25 cellular contexts compared by ENCODE assay signal in the genomic region with DNA sequence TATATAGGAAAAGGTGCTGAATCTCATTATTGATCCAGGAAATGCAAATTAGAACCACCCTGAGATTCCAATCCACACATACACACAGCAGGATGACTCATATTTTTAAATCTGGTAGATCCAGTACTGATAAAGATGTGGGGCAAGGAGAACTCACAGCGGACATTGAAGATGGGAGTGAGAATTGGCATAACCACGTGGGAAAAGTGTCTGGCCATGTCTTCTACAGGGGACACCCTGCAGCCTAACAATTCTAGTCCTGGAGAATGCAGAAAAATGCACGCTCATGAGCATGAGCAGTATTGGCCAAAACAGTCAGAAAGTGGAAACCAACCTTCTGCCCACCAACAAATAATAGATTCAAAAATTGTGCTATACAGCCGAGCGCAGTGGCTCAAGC. TPM values are rescaled to one million over a fixed set of nuclear protein-coding genes. Genes with fewer than 3 reads are reported as not detected.
DNase-seq lines count a peak whose midpoint lies in the region; ATAC-seq, FAIRE-seq and TF ChIP-seq lines count a peak whose summit lies in the region.
"Had no signal": no experiment of that assay in that cellular context is flagged by ENCODE, and none has a peak within 500 bp of the region (broad histone marks: within the 10 kb centered on the region; RNA-seq: fewer than 3 reads in every experiment).

No MANE protein-coding gene starts in this region.

- no peak overlapping the region for H4K8ac ChIP-seq in IMR-90 (ENCODE audit: low read depth in 2 of 2, low read length in 2 of 2)

- no peak overlapping the region for H3K23ac ChIP-seq in IMR-90 (ENCODE audit: low read depth, low read length)

- H3K9me3 Mint-ChIP-seq in Calu3 (ENCODE audit: low read depth, unreplicated experiment), result no peaks in the 10 kb centered on the region
- H3K9me3 Mint-ChIP-seq in activated naive CD4-positive, alpha-beta T cell treated with anti-CD3 and anti-CD28 coated beads, Interleukin-2, amount 10 ng/mL, durations not matched to agents 7 days and 5 days, result peaks cover 4% of the 10 kb centered on the region
- H3K9me3 Mint-ChIP-seq: CD4-positive, alpha-beta T cell; immature natural killer cell; stimulated activated naive CD8-positive, alpha-beta T cell treated with anti-CD3 and anti-CD28 coated beads, Interleukin-15, Interleukin-2, amounts not matched to agents 100 ng/mL and 50 ng/mL, for 24 hours had no signal

- H3K27ac ChIP-seq in IMR-90 (ENCODE audit: insufficient read depth, low read length), result no peak overlapping the region
- H3K27ac ChIP-seq in K562 (ENCODE audit: extremely low read depth, low read depth, low read length), result no peak overlapping the region
- no peak overlapping the region for H3K27ac ChIP-seq in smooth muscle cell (ENCODE audit: low read depth)
- H3K27ac ChIP-seq: adrenal gland, heart right ventricle, SJCRH30, thyroid gland had no signal

- TF ChIP-seq EP300 in K562 (IDR thresholded peaks at IDR 0.05; ENCODE audit: low read length), result no peak

- no peaks in the 10 kb centered on the region for H3K27me3 ChIP-seq in IMR-90 (ENCODE audit: control insufficient read depth, insufficient read depth, low read length)
- no peaks in the 10 kb centered on the region for H3K27me3 ChIP-seq in K562 (ENCODE audit: control insufficient read depth in 2 of 2, insufficient read depth in 2 of 2, low read length in 2 of 2)
- H3K27me3 ChIP-seq in smooth muscle cell (ENCODE audit: low read depth), result no peaks in the 10 kb centered on the region
- H3K27me3 ChIP-seq: adrenal gland, heart right ventricle, thyroid gland had no signal

- H2BK5ac ChIP-seq in IMR-90 (ENCODE audit: low read depth, low read length, poor library complexity, severe bottlenecking), result no peak overlapping the region

- no peak overlapping the region for H3K18ac ChIP-seq in IMR-90 (ENCODE audit: low read depth, low read length)

- no peak overlapping the region for H2BK15ac ChIP-seq in IMR-90 (ENCODE audit: low read depth, low read length)

- no peak overlapping the region for H3K56ac ChIP-seq in IMR-90 (ENCODE audit: extremely low read depth, insufficient read depth, low read length)

- BruUV-seq in Calu3 (replicated peaks; lab: Mats Ljungman, UMichigan), result no TSS peak
- no TSS peak for BruUV-seq in IMR-90 (replicated peaks; lab: Mats Ljungman, UMichigan)
- no TSS peak for BruUV-seq in K562 (replicated peaks; lab: Mats Ljungman, UMichigan)

- peak overlapping the region; percentile 40; the same call in 1 of the 2 replicates for H3K4ac ChIP-seq in IMR-90 (ENCODE audit: low read depth, low read length)

- H4K91ac ChIP-seq in IMR-90 (ENCODE audit: insufficient read depth, low read depth, low read length), result no peak overlapping the region

- TF ChIP-seq POLR2A in IMR-90 (IDR thresholded peaks at IDR 0.05; ENCODE audit: low read depth, low read length), result no peak
- no peak for TF ChIP-seq POLR2A in K562 (conservative IDR thresholded peaks at IDR 0.05)

- H4K5ac ChIP-seq in IMR-90 (ENCODE audit: low read depth, low read length), result no peak overlapping the region

- in situ Hi-C loops in IMR-90 (cut with MboI; ENCODE audit: low sequenced_read_pairs), result no loop called here
- in situ Hi-C loops in K562 (cut with MboI), result no loop called here

- TF ChIP-seq CTCF in Calu3 (IDR thresholded peaks at IDR 0.05; ENCODE audit: unreplicated experiment), result no peak
- TF ChIP-seq CTCF in IMR-90 (conservative IDR thresholded peaks at IDR 0.05; ENCODE audit: low read depth, low read length), result no peak
- no peak for TF ChIP-seq CTCF in K562 (IDR thresholded peaks at IDR 0.05 in 2 of 3, conservative IDR thresholded peaks at IDR 0.05 in 1 of 3; ENCODE audit: insufficient read depth in 2 of 3, low read depth in 1 of 3, low read length in 3 of 3)
- no peak for TF ChIP-seq CTCF in smooth muscle cell (IDR thresholded peaks at IDR 0.05; ENCODE audit: borderline replicate concordance, insufficient read depth, poor library complexity, severe bottlenecking)

- no peaks in the 10 kb centered on the region for H4K20me1 ChIP-seq in IMR-90 (ENCODE audit: insufficient read depth, low read length)
- H4K20me1 ChIP-seq in K562 (replicated peaks; ENCODE audit: control insufficient read depth, insufficient read depth, low read length), result no peaks in the 10 kb centered on the region
- no peaks in the 10 kb centered on the region for H4K20me1 ChIP-seq in smooth muscle cell (ENCODE audit: low read depth)

- H2AK5ac ChIP-seq in IMR-90 (ENCODE audit: low read depth, low read length), result 0 out of 2 replicates have a peak overlapping the region, but pooled peaks have one; percentile 27

- no CpG with 5 or more reads among the region's 5 CpGs for WGBS in IMR-90 (ENCODE audit: extremely low coverage in 2 of 2, insufficient read length in 1 of 2), 2 experiments
- 37% methylated on average over 5 of the region's 5 CpGs for WGBS in K562 (ENCODE audit: insufficient coverage, low coverage, missing lambda C conversion rate)
- WGBS in smooth muscle cell (ENCODE audit: low lambda C conversion rate), result 74% methylated on average over 5 of the region's 5 CpGs

- ATAC-seq in IMR-90 (ENCODE audit: low read depth) (no peak), K562 (no peak), left colon (peak; percentile 59)
- ATAC-seq: heart right ventricle, T-helper 17 cell had no signal

- H3K36me3 ChIP-seq in IMR-90 (ENCODE audit: control insufficient read depth, insufficient read depth, low read length), result no peaks in the 10 kb centered on the region
- no peaks in the 10 kb centered on the region for H3K36me3 ChIP-seq in K562 (ENCODE audit: control insufficient read depth, insufficient read depth, low read length)
- H3K36me3 ChIP-seq in smooth muscle cell (ENCODE audit: low read depth), result no peaks in the 10 kb centered on the region
- H3K36me3 ChIP-seq: adrenal gland, heart right ventricle, SJCRH30, thyroid gland had no signal

- H3K27me3 Mint-ChIP-seq in Calu3 (ENCODE audit: unreplicated experiment), result no peaks in the 10 kb centered on the region
- peaks cover 40% of the 10 kb centered on the region for H3K27me3 Mint-ChIP-seq in activated naive CD4-positive, alpha-beta T cell treated with anti-CD3 and anti-CD28 coated beads, Interleukin-2, amount 10 ng/mL, durations not matched to agents 7 days and 5 days
- H3K27me3 Mint-ChIP-seq: CD4-positive, alpha-beta T cell; stimulated activated naive CD8-positive, alpha-beta T cell treated with anti-CD3 and anti-CD28 coated beads, Interleukin-15, Interleukin-2, amounts not matched to agents 100 ng/mL and 50 ng/mL, for 24 hours; T-helper 17 cell had no signal

- H2BK20ac ChIP-seq in IMR-90 (ENCODE audit: low read depth, low read length), result no peak overlapping the region

- TF ChIP-seq RAD21 in IMR-90 (IDR thresholded peaks at IDR 0.05; ENCODE audit: low read length) (no peak), K562 (CRISPR knock-in tag; conservative IDR thresholded peaks at IDR 0.05 in 1 of 2, IDR thresholded peaks at IDR 0.05 in 1 of 2) (no peak)

- no peak overlapping the region for H2AK9ac ChIP-seq in IMR-90 (replicated peaks; ENCODE audit: low read depth, low read length, poor library complexity)

- peaks cover 56% of the 10 kb centered on the region for H3K4me1 Mint-ChIP-seq in Calu3 (ENCODE audit: low read depth, unreplicated experiment)
- H3K4me1 Mint-ChIP-seq in activated naive CD4-positive, alpha-beta T cell treated with anti-CD3 and anti-CD28 coated beads, Interleukin-2, amount 10 ng/mL, durations not matched to agents 7 days and 5 days, result no peaks in the 10 kb centered on the region

- H3K36me3 Mint-ChIP-seq in Calu3 (ENCODE audit: insufficient read depth, unreplicated experiment), result peaks cover 26% of the 10 kb centered on the region
- H3K36me3 Mint-ChIP-seq in activated naive CD4-positive, alpha-beta T cell treated with anti-CD3 and anti-CD28 coated beads, Interleukin-2, amount 10 ng/mL, durations not matched to agents 7 days and 5 days, result no peaks in the 10 kb centered on the region
- H3K36me3 Mint-ChIP-seq: immature natural killer cell had no signal

- H3K9me1 ChIP-seq in IMR-90 (ENCODE audit: insufficient read depth, low read length), result peaks cover 3% of the 10 kb centered on the region; the same call in 1 of the 2 replicates
- H3K9me1 ChIP-seq in K562 (ENCODE audit: control insufficient read depth, insufficient read depth, low read length), result no peaks in the 10 kb centered on the region

- H3K79me2 ChIP-seq in K562 (ENCODE audit: control insufficient read depth, insufficient read depth, low read length) (no peaks in the 10 kb centered on the region), smooth muscle cell (ENCODE audit: low read depth) (no peaks in the 10 kb centered on the region)

- CTCF ChIA-PET in Calu3 (lab: Charles Lee), result interaction anchor here (0.6 to 1.1 kb wide), 2 partner anchors 10 to 87 kb away, joined by 3 read pairs; no protein-coding TSS in a partner anchor
- CTCF ChIA-PET in IMR-90 (lab: Yijun Ruan, JAX), result interaction anchor here (1.5 kb wide), 1 partner anchor 11 kb away, joined by 7 read pairs; no protein-coding TSS in a partner anchor
- CTCF ChIA-PET in K562 (lab: Yijun Ruan, JAX; ENCODE audit: low intra/inter-chr PET ratio), result no interaction called here
- CTCF ChIA-PET in activated naive CD4-positive, alpha-beta T cell treated with anti-CD3 and anti-CD28 coated beads, Interleukin-2, amount 10 ng/mL, durations not matched to agents 7 days and 5 days (lab: Charles Lee), result interaction anchor here (1.2 kb wide), 1 partner anchor 12 kb away, joined by 3 read pairs; no protein-coding TSS in a partner anchor

- dilution Hi-C loops in IMR-90 (cut with HindIII; ENCODE audit: low sequenced_read_pairs, unreplicated experiment), result no loop called here

- POLR2A ChIA-PET in IMR-90 (lab: Charles Lee; ENCODE audit: unreplicated experiment), result no interaction called here
- POLR2A ChIA-PET in K562 (lab: Yijun Ruan, JAX), result no interaction called here

- H3K4me1 ChIP-seq in IMR-90 (ENCODE audit: control insufficient read depth, insufficient read depth, low read length), result peaks cover 13% of the 10 kb centered on the region
- H3K4me1 ChIP-seq in K562 (replicated peaks in 1 of 2; ENCODE audit: control insufficient read depth in 2 of 2, insufficient read depth in 2 of 2, low read length in 2 of 2), result peaks cover 0 to 4% of the 10 kb centered on the region in 2 experiments; a peak in 3 of 5 replicates
- H3K4me1 ChIP-seq in smooth muscle cell (ENCODE audit: low read depth), result no peaks in the 10 kb centered on the region
- H3K4me1 ChIP-seq: SJCRH30 had no signal

- no peak overlapping the region for H3K4me3 Mint-ChIP-seq in Calu3 (ENCODE audit: low read depth, unreplicated experiment)
- no peak overlapping the region for H3K4me3 Mint-ChIP-seq in activated naive CD4-positive, alpha-beta T cell treated with anti-CD3 and anti-CD28 coated beads, Interleukin-2, amount 10 ng/mL, durations not matched to agents 7 days and 5 days
- H3K4me3 Mint-ChIP-seq: CD4-positive, alpha-beta T cell; immature natural killer cell; stimulated activated naive CD8-positive, alpha-beta T cell treated with anti-CD3 and anti-CD28 coated beads, Interleukin-15, Interleukin-2, amounts not matched to agents 100 ng/mL and 50 ng/mL, for 24 hours; T-helper 17 cell had no signal

- H2AFZ ChIP-seq in IMR-90 (replicated peaks; ENCODE audit: low read length, poor library complexity) (no peak overlapping the region), K562 (ENCODE audit: low read depth, low read length) (no peak overlapping the region), smooth muscle cell (ENCODE audit: low read depth) (no peak overlapping the region)

- H3K4me2 ChIP-seq in IMR-90 (ENCODE audit: low read depth, low read length) (no peak overlapping the region), K562 (ENCODE audit: insufficient read depth, low read length) (no peak overlapping the region), smooth muscle cell (no peak overlapping the region)

- H3K79me1 ChIP-seq in IMR-90 (ENCODE audit: low read depth in 1 of 2, low read length in 2 of 2), result no peaks in the 10 kb centered on the region

- no peak overlapping the region for H3K9ac ChIP-seq in IMR-90 (ENCODE audit: low read depth, low read length)
- H3K9ac ChIP-seq in K562 (ENCODE audit: insufficient read depth in 1 of 2, low read depth in 2 of 2, low read length in 2 of 2), result no peak overlapping the region
- no peak overlapping the region for H3K9ac ChIP-seq in smooth muscle cell (ENCODE audit: low read depth)

- no peak overlapping the region for H2BK120ac ChIP-seq in IMR-90 (ENCODE audit: low read depth, low read length)

- intact Hi-C loops in Calu3 (cut with micrococcal nuclease; ENCODE audit: unreplicated experiment) (loop anchor here (5.0 kb wide), 1 partner anchor 37 kb away; no protein-coding TSS in a partner anchor), IMR-90 (cut with micrococcal nuclease) (no loop called here), K562 (cut with micrococcal nuclease) (no loop called here), left colon (cut with DNase I, micrococcal nuclease) (no loop called here)

- no peaks in the 10 kb centered on the region for H3F3A ChIP-seq in smooth muscle cell (ENCODE audit: low read depth)

- H3K9me3 ChIP-seq in IMR-90 (ENCODE audit: control insufficient read depth, insufficient read depth, low read length) (no peaks in the 10 kb centered on the region), K562 (replicated peaks; ENCODE audit: control insufficient read depth, insufficient read depth, low read depth, low read length) (no peaks in the 10 kb centered on the region), smooth muscle cell (replicated peaks; ENCODE audit: low read depth) (no peaks in the 10 kb centered on the region)
- H3K9me3 ChIP-seq: adrenal gland, heart right ventricle, SJCRH30, thyroid gland had no signal

- no peak overlapping the region for H3K14ac ChIP-seq in IMR-90 (replicated peaks; ENCODE audit: low read depth, low read length)

- no peak overlapping the region for H3K4me3 ChIP-seq in IMR-90 (ENCODE audit: insufficient read depth, low read depth, low read length)
- no peak overlapping the region for H3K4me3 ChIP-seq in K562
- no peak overlapping the region for H3K4me3 ChIP-seq in smooth muscle cell
- H3K4me3 ChIP-seq: adrenal gland, heart right ventricle, SJCRH30, thyroid gland had no signal

- no peak for FAIRE-seq in K562 (lab: Jason Lieb, UNC)

- DNase-seq in Calu3, result peak; percentile 44
- DNase-seq in IMR-90, result no peak
- DNase-seq in K562 (ENCODE audit: extremely low read depth in 1 of 4, low spot score in 3 of 4), result no peak
- no peak for DNase-seq in left colon
- DNase-seq in central memory CD4-positive, alpha-beta T cell, result no peak
- DNase-seq in smooth muscle cell (lab: John Stamatoyannopoulos, UW; ENCODE audit: unreplicated experiment), result no peak
- no peak for DNase-seq in activated naive CD4-positive, alpha-beta T cell treated with anti-CD3 and anti-CD28 coated beads, Interleukin-2, amount 10 ng/mL, durations not matched to agents 7 days and 5 days
- no peak for DNase-seq in AG08396 (ENCODE audit: low spot score)
- DNase-seq: activated CD8-positive, alpha-beta memory T cell treated with anti-CD3 and anti-CD28 coated beads, Interleukin-2, amount 50 U/mL, for 48 hours; activated gamma-delta T cell; adrenal gland; CD4-positive, alpha-beta T cell; heart right ventricle; immature natural killer cell; Kasumi-1; NCI-H1092 treated with DMSO at 0.1 percent for 48 hours; NCI-H2029; NCI-H446 treated with DMSO at 0.1 percent for 48 hours; OCI-M1; SJCRH30; stimulated activated CD4-positive, alpha-beta T cell treated with anti-CD3 and anti-CD28 coated beads, Interleukin-2, amount 100 ng/mL, for 48 hours; T-helper 17 cell; thyroid gland had no signal

- H3K27ac Mint-ChIP-seq in Calu3 (ENCODE audit: unreplicated experiment), result peak overlapping the region; percentile 75
- no peak overlapping the region for H3K27ac Mint-ChIP-seq in activated naive CD4-positive, alpha-beta T cell treated with anti-CD3 and anti-CD28 coated beads, Interleukin-2, amount 10 ng/mL, durations not matched to agents 7 days and 5 days
- H3K27ac Mint-ChIP-seq: CD4-positive, alpha-beta T cell; stimulated activated naive CD8-positive, alpha-beta T cell treated with anti-CD3 and anti-CD28 coated beads, Interleukin-15, Interleukin-2, amounts not matched to agents 100 ng/mL and 50 ng/mL, for 24 hours; T-helper 17 cell had no signal

RNA-seq across cellular contexts. Expression of a gene that starts 13.5 kb away (rescaled TPM):
- total RNA-seq in Calu3 (2022) (37.7 and 41.5 TPM in 2 replicates), IMR-90 (2012; rRNA removed) (1.6 and 1.9 TPM in 2 replicates), K562 (2014; rRNA removed) (1.1 TPM in 2 replicates), K562 (2014; rRNA removed; fragmentation: Illumina TruSeq; extraction: Trizol) (0.07 TPM in 1 of 2 replicates, not detected in the other), K562 (2015; rRNA removed; fragmentation: Illumina TruSeq; extraction: Trizol) (0.33 and 0.72 TPM in 2 replicates), K562 (2021) (1.9 and 2.4 TPM in 2 replicates), left colon (100 to 1,000 TPM in 1 of 2 donors, 10 to 100 TPM in 1; 81.5 to 103 TPM), smooth muscle cell (8.1 and 12.2 TPM in 2 replicates)
- polyA plus RNA-seq in IMR-90 (2012; rRNA removed) (24.1 and 26.0 TPM in 2 replicates), K562 (2011; rRNA removed) (0.28 and 1.2 TPM in 2 replicates), K562 (2014; fragmentation: Illumina TruSeq; extraction: Trizol) (0.67 and 0.93 TPM in 2 replicates), K562 (2014; fragmentation: Nextera tagmentation; extraction: Ambion mirVana) (under 1 TPM in 1 of 2 experiments, not detected in 1; 0.03 TPM), K562 (2014; rRNA removed) (0.97 and 2.4 TPM in 2 replicates), smooth muscle cell (52.8 and 54.0 TPM in 2 replicates)
- polyA plus RNA-seq in IMR-90 (2012; cell fraction: cytosol; rRNA removed), result 26.7 and 52.5 TPM in 2 replicates
- 76.1 and 110 TPM in 2 replicates for polyA plus RNA-seq in IMR-90 (2012; cell fraction: nucleus; rRNA removed; ENCODE audit: low replicate concordance)
- 3.7 and 11.5 TPM in 2 replicates for total RNA-seq in K562 (2011; cell fraction: chromatin; rRNA removed; ENCODE audit: low replicate concordance)
- total RNA-seq in K562 (2011; cell fraction: nucleolus; rRNA removed), result 6.4 and 6.8 TPM in 2 replicates
- total RNA-seq in K562 (2011; cell fraction: nucleoplasm; rRNA removed), result 2.5 and 7.1 TPM in 2 replicates
- 0.43 and 2.4 TPM in 2 replicates for polyA plus RNA-seq in K562 (2011; cell fraction: cytosol; rRNA removed)
- 5.5 and 6.5 TPM in 2 replicates for polyA plus RNA-seq in K562 (2011; cell fraction: nucleus; rRNA removed)
- 2.5 and 9.1 TPM in 2 replicates for polyA plus RNA-seq in K562 (2012)
- polyA minus RNA-seq in K562 (2011; rRNA and poly(A)+ RNA removed), result 0.21 TPM in 1 of 2 replicates, not detected in the other
- 2.5 TPM in 2 replicates for polyA minus RNA-seq in K562 (2011; cell fraction: cytosol; rRNA and poly(A)+ RNA removed)
- polyA minus RNA-seq in K562 (2011; cell fraction: nucleus; rRNA and poly(A)+ RNA removed), result 0.78 and 2.3 TPM in 2 replicates

RNA-seq across cellular contexts. Expression of a gene that starts 36.1 kb away (rescaled TPM):
- total RNA-seq in Calu3 (2022) (0.38 TPM in 1 of 2 replicates, not detected in the other), IMR-90 (2012; rRNA removed) (not detected in 2 replicates), K562 (2014; rRNA removed) (not detected in 2 replicates), K562 (2014; rRNA removed; fragmentation: Illumina TruSeq; extraction: Trizol) (not detected in 2 replicates), K562 (2015; rRNA removed; fragmentation: Illumina TruSeq; extraction: Trizol) (not detected in 2 replicates), K562 (2021) (not detected in 2 replicates), left colon (under 1 TPM in 1 of 2 donors, not detected in 1; 0.45 TPM), smooth muscle cell (not detected in 2 replicates)
- polyA plus RNA-seq in IMR-90 (2012; rRNA removed) (not detected in 2 replicates), K562 (2011; rRNA removed) (not detected in 2 replicates), K562 (2014; fragmentation: Illumina TruSeq; extraction: Trizol) (not detected in 2 replicates), K562 (2014; fragmentation: Nextera tagmentation; extraction: Ambion mirVana) (not detected), K562 (2014; rRNA removed) (not detected in 2 replicates), smooth muscle cell (not detected in 2 replicates)
- polyA plus RNA-seq in IMR-90 (2012; cell fraction: cytosol; rRNA removed), result not detected in 2 replicates
- not detected in 2 replicates for polyA plus RNA-seq in IMR-90 (2012; cell fraction: nucleus; rRNA removed; ENCODE audit: low replicate concordance)
- total RNA-seq in K562 (2011; cell fraction: chromatin; rRNA removed; ENCODE audit: low replicate concordance), result not detected in 2 replicates
- total RNA-seq in K562 (2011; cell fraction: nucleolus; rRNA removed), result not detected in 2 replicates
- not detected in 2 replicates for total RNA-seq in K562 (2011; cell fraction: nucleoplasm; rRNA removed)
- polyA plus RNA-seq in K562 (2011; cell fraction: cytosol; rRNA removed), result not detected in 2 replicates
- polyA plus RNA-seq in K562 (2011; cell fraction: nucleus; rRNA removed), result not detected in 2 replicates
- polyA plus RNA-seq in K562 (2012), result not detected in 2 replicates
- polyA minus RNA-seq in K562 (2011; rRNA and poly(A)+ RNA removed), result not detected in 2 replicates
- polyA minus RNA-seq in K562 (2011; cell fraction: cytosol; rRNA and poly(A)+ RNA removed), result not detected in 2 replicates
- not detected in 2 replicates for polyA minus RNA-seq in K562 (2011; cell fraction: nucleus; rRNA and poly(A)+ RNA removed)
- total RNA-seq: CD4-positive, alpha-beta T cell; heart right ventricle; T-helper 17 cell had no signal
- polyA plus RNA-seq: heart right ventricle, immature natural killer cell, liver had no signal

RNA-seq across cellular contexts. Expression of a gene that starts 42.7 kb away (rescaled TPM):
- total RNA-seq in Calu3 (2022), result 54.3 and 63.1 TPM in 2 replicates
- total RNA-seq in IMR-90 (2012; rRNA removed), result not detected in 2 replicates
- not detected in 2 replicates for polyA plus RNA-seq in IMR-90 (2012; rRNA removed)
- 0.02 TPM in 1 of 2 replicates, not detected in the other for polyA plus RNA-seq in IMR-90 (2012; cell fraction: cytosol; rRNA removed)
- 0.12 TPM in 1 of 2 replicates, not detected in the other for polyA plus RNA-seq in IMR-90 (2012; cell fraction: nucleus; rRNA removed; ENCODE audit: low replicate concordance)
- not detected in 2 replicates for total RNA-seq in K562 (2011; cell fraction: chromatin; rRNA removed; ENCODE audit: low replicate concordance)
- not detected in 2 replicates for total RNA-seq in K562 (2011; cell fraction: nucleolus; rRNA removed)
- not detected in 2 replicates for total RNA-seq in K562 (2011; cell fraction: nucleoplasm; rRNA removed)
- total RNA-seq in K562 (2014; rRNA removed), result 0.09 TPM in 1 of 2 replicates, not detected in the other
- total RNA-seq in K562 (2014; rRNA removed; fragmentation: Illumina TruSeq; extraction: Trizol), result not detected in 2 replicates
- total RNA-seq in K562 (2015; rRNA removed; fragmentation: Illumina TruSeq; extraction: Trizol), result not detected in 2 replicates
- not detected in 2 replicates for total RNA-seq in K562 (2021)
- polyA plus RNA-seq in K562 (2011; rRNA removed), result not detected in 2 replicates
- polyA plus RNA-seq in K562 (2011; cell fraction: cytosol; rRNA removed), result not detected in 2 replicates
- polyA plus RNA-seq in K562 (2011; cell fraction: nucleus; rRNA removed), result not detected in 2 replicates
- polyA plus RNA-seq in K562 (2012), result not detected in 2 replicates
- not detected in 2 replicates for polyA plus RNA-seq in K562 (2014; fragmentation: Illumina TruSeq; extraction: Trizol)
- not detected for polyA plus RNA-seq in K562 (2014; fragmentation: Nextera tagmentation; extraction: Ambion mirVana)
- not detected in 2 replicates for polyA plus RNA-seq in K562 (2014; rRNA removed)
- not detected in 2 replicates for polyA minus RNA-seq in K562 (2011; rRNA and poly(A)+ RNA removed)
- polyA minus RNA-seq in K562 (2011; cell fraction: cytosol; rRNA and poly(A)+ RNA removed), result not detected in 2 replicates
- polyA minus RNA-seq in K562 (2011; cell fraction: nucleus; rRNA and poly(A)+ RNA removed), result not detected in 2 replicates
- 10 to 100 TPM; 79.1 to 84.4 TPM for total RNA-seq in left colon
- 0.40 and 0.90 TPM in 2 replicates for total RNA-seq in smooth muscle cell
- polyA plus RNA-seq in smooth muscle cell, result 0.87 and 2.3 TPM in 2 replicates
- total RNA-seq: CD4-positive, alpha-beta T cell; SJCRH30; T-helper 17 cell had no signal
- polyA plus RNA-seq: heart right ventricle, immature natural killer cell had no signal

Comparison
In these comparisons a context has a peak if more than half of its experiments do, and no peak if none do; other contexts are left out.
1. RNA of a gene that starts 42.7 kb away (total RNA-seq): 79.1 to 84.4 TPM in left colon and 54.3 to 63.1 TPM in Calu3; 0.40 to 0.90 TPM in smooth muscle cell, 0.09 TPM in K562 and not detected in IMR-90; every median in the first group is over 10 times any median in the second.